Comparison of ENCODE assay signal across 21 cellular contexts in the genomic region with DNA sequence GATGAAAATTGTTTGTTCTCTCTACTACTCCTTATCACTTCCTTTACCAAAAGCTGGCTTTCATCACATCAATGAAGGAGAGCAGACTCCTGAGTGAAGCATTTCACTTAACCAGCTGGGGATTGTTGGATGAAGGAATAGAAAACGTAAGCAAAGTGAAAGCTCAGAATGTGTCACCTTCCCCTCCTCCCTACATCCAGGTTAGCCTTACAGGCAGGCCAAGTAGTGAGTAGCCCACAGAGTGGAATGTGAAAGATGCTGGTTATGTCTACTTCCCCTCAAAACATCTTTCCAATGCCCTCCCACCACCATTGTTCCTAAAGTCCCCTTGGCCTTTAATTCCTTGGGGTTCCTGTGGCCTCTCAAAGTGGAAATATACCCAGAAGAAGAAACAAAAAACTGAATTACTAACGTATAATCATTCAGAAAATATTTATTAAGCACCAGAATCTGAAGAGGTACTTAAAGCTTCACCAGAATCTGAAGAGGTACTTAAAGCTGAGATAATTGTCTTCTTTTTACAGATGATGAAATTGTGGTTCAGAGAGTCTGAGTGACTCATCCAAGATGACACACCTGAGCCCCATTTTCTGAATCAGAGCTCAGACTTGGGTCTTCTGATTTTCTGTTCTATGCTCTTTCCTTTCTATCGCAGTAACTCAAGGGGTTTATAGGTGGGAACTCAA. TPM values are rescaled to one million over a fixed set of nuclear protein-coding genes. Genes with fewer than 3 reads are reported as not detected.
DNase-seq lines count a peak whose midpoint lies in the region; ATAC-seq and TF ChIP-seq lines count a peak whose summit lies in the region.
"Had no signal": no experiment of that assay in that cellular context is flagged by ENCODE, and none has a peak within 500 bp of the region (broad histone marks: within the 10 kb centered on the region; RNA-seq: fewer than 3 reads in every experiment).

No MANE protein-coding gene starts in this region.

- H3K79me2 ChIP-seq in GM23248 (ENCODE audit: insufficient read depth) (no peaks in the 10 kb centered on the region), PC-9 (ENCODE audit: low read depth) (no peaks in the 10 kb centered on the region)

- H3K9me2 ChIP-seq in GM23248 (ENCODE audit: insufficient read depth) (no peaks in the 10 kb centered on the region), PC-9 (ENCODE audit: insufficient read depth) (no peaks in the 10 kb centered on the region)

- WGBS in GM23248 (ENCODE audit: low coverage in 1 of 2, low lambda C conversion rate in 2 of 2, missing lambda C conversion rate in 2 of 2), 2 experiments = 62 to 71% methylated on average over 3 of the region's 3 CpGs

- CTCF ChIA-PET in PC-9 (lab: Charles Lee) = interaction anchor here (0.6 to 0.9 kb wide), 3 partner anchors 9 to 1260 kb away, joined by 3 to 6 read pairs (median 3); no protein-coding TSS in a partner anchor

- H3K36me3 ChIP-seq in GM23248 (ENCODE audit: low read depth) (no peaks in the 10 kb centered on the region), PC-9 (ENCODE audit: low read depth) (no peaks in the 10 kb centered on the region)
- H3K36me3 ChIP-seq: BE2C, lower lobe of right lung, WERI-Rb-1 had no signal

- in situ Hi-C loops in GM23248 (cut with MboI) = no loop called here

- H3K9ac ChIP-seq in GM23248 = no peak overlapping the region

- ATAC-seq in HG03521 (IDR thresholded peaks at IDR 0.05; ENCODE audit: unreplicated experiment) (no peak), GM19452 (IDR thresholded peaks at IDR 0.05; ENCODE audit: unreplicated experiment) (no peak), GM19455 (IDR thresholded peaks at IDR 0.05; ENCODE audit: unreplicated experiment) (no peak), GM21717 (IDR thresholded peaks at IDR 0.05; ENCODE audit: unreplicated experiment) (no peak)
- ATAC-seq: body of pancreas, lower lobe of right lung had no signal

- peak; percentile 78 for DNase-seq in DMS53 (lab: John Stamatoyannopoulos, UW)
- peak; percentile 54 for DNase-seq in GM23248
- no peak for DNase-seq in PC-9
- peak; percentile 33 for DNase-seq in fibroblast of mammary gland (ENCODE audit: low read depth)
- DNase-seq: activated T-cell treated with anti-CD3 and anti-CD28 coated beads for 4 hours; BE2C; body of pancreas; DND-41; effector CD4-positive, alpha-beta T cell; Karpas-422; lower lobe of right lung; NCI-H2171; nephron progenitor cell; OCI-M1; stimulated activated CD4-positive, alpha-beta T cell treated with anti-CD3 and anti-CD28 coated beads, Interleukin-1b, Interleukin-23, amount 100 ng/mL, for 48 hours; WERI-Rb-1 had no signal

- H3K4me1 ChIP-seq in GM23248 (ENCODE audit: insufficient read depth) = peaks cover 10% of the 10 kb centered on the region
- H3K4me1 ChIP-seq in PC-9 (replicated peaks; ENCODE audit: insufficient read depth) = peaks cover 24% of the 10 kb centered on the region
- H3K4me1 ChIP-seq: BE2C, body of pancreas, lower lobe of right lung had no signal

- H3F3A ChIP-seq in GM23248 (ENCODE audit: insufficient read depth) = no peaks in the 10 kb centered on the region
- H3F3A ChIP-seq in PC-9 (ENCODE audit: insufficient read depth, low read depth) = 0 out of 2 replicates have a peak, but pooled peaks cover 3% of the 10 kb centered on the region

- TF ChIP-seq CTCF in PC-9 (conservative IDR thresholded peaks at IDR 0.05) (no peak), fibroblast of mammary gland (conservative IDR thresholded peaks at IDR 0.05; ENCODE audit: control insufficient read depth, insufficient read depth, low read depth, low read length) (no peak)

- no TSS peak for BruUV-seq in PC-9 (replicated peaks; lab: Mats Ljungman, UMichigan)

- H3K27ac ChIP-seq in GM23248 = no peak overlapping the region
- peak overlapping the region; percentile 79 for H3K27ac ChIP-seq in PC-9
- H3K27ac ChIP-seq: body of pancreas, lower lobe of right lung, WERI-Rb-1 had no signal

- intact Hi-C loops in PC-9 (cut with micrococcal nuclease; ENCODE audit: unreplicated experiment) = no loop called here

- H3K27me3 ChIP-seq in GM23248 (replicated peaks; ENCODE audit: insufficient read depth) (no peaks in the 10 kb centered on the region), PC-9 (ENCODE audit: insufficient read depth, low read depth) (no peaks in the 10 kb centered on the region)
- H3K27me3 ChIP-seq: BE2C, body of pancreas had no signal

- no peak overlapping the region for H3K4me2 ChIP-seq in GM23248 (ENCODE audit: unreplicated experiment)
- peak overlapping the region; percentile 44; the same call in 1 of the 2 replicates for H3K4me2 ChIP-seq in PC-9

- H2AFZ ChIP-seq in GM23248 (no peak overlapping the region), PC-9 (peak overlapping the region; percentile 52; the same call in 1 of the 2 replicates)

- H3K4me3 ChIP-seq in GM23248 = no peak overlapping the region
- H3K4me3 ChIP-seq in PC-9 = no peak overlapping the region
- H3K4me3 ChIP-seq in fibroblast of mammary gland (ENCODE audit: control insufficient read depth, low read depth, low read length) = no peak overlapping the region
- H3K4me3 ChIP-seq: body of pancreas, lower lobe of right lung had no signal

- H4K20me1 ChIP-seq in GM23248 (ENCODE audit: insufficient read depth) (no peaks in the 10 kb centered on the region), PC-9 (ENCODE audit: insufficient read depth) (no peaks in the 10 kb centered on the region)

- H3K9me3 ChIP-seq in GM23248 (ENCODE audit: low read depth) (no peaks in the 10 kb centered on the region), PC-9 (ENCODE audit: insufficient read depth, low read depth) (no peaks in the 10 kb centered on the region; the same call in 1 of the 2 replicates)
- H3K9me3 ChIP-seq: BE2C, body of pancreas, lower lobe of right lung had no signal

- POLR2A ChIA-PET in PC-9 (lab: Charles Lee; ENCODE audit: unreplicated experiment) = interaction anchor here (0.6 kb wide), 1 partner anchor 120 kb away, joined by 3 read pairs; the partner anchor contains the start of gene IGBP1

RNA-seq across cellular contexts. Expression of gene P2RY4, which starts 6.5 kb away (rescaled TPM):
- total RNA-seq in GM23248 (2014; rRNA removed; shearing (Covaris generic)) = not detected in 2 replicates
- not detected in 2 replicates for polyA plus RNA-seq in GM23248 (2016; fragmentation: Nextera tagmentation; extraction: Ambion mirVana)
- 0.50 and 0.65 TPM in 2 replicates for total RNA-seq in PC-9 (2021)

RNA-seq across cellular contexts. Expression of gene ARR3, which starts 14.6 kb away (rescaled TPM):
- not detected in 2 replicates for total RNA-seq in GM23248 (2014; rRNA removed; shearing (Covaris generic))
- polyA plus RNA-seq in GM23248 (2016; fragmentation: Nextera tagmentation; extraction: Ambion mirVana) = not detected in 2 replicates
- not detected in 2 replicates for total RNA-seq in PC-9 (2021)
- total RNA-seq: body of pancreas, lower lobe of right lung, ureter had no signal

RNA-seq across cellular contexts. Expression of gene AWAT1, which starts 19.1 kb away (rescaled TPM):
- total RNA-seq in GM23248 (2014; rRNA removed; shearing (Covaris generic)) = not detected in 2 replicates
- polyA plus RNA-seq in GM23248 (2016; fragmentation: Nextera tagmentation; extraction: Ambion mirVana) = not detected in 2 replicates
- total RNA-seq in PC-9 (2021) = not detected in 2 replicates
- total RNA-seq: body of pancreas, lower lobe of right lung, ureter had no signal

RNA-seq across cellular contexts. Expression of gene RAB41, which starts 28.5 kb away (rescaled TPM):
- not detected in 2 replicates for total RNA-seq in GM23248 (2014; rRNA removed; shearing (Covaris generic))
- polyA plus RNA-seq in GM23248 (2016; fragmentation: Nextera tagmentation; extraction: Ambion mirVana) = not detected in 2 replicates
- total RNA-seq in PC-9 (2021) = not detected in 2 replicates
- total RNA-seq: body of pancreas, lower lobe of right lung, ureter had no signal

RNA-seq across cellular contexts. Expression of gene PDZD11, which starts 36.2 kb away (rescaled TPM):
- 57.0 and 59.3 TPM in 2 replicates for total RNA-seq in GM23248 (2014; rRNA removed; shearing (Covaris generic))
- polyA plus RNA-seq in GM23248 (2016; fragmentation: Nextera tagmentation; extraction: Ambion mirVana) = 110 and 116 TPM in 2 replicates
- total RNA-seq in PC-9 (2021) = 42.0 and 51.2 TPM in 2 replicates

Comparison
In these comparisons a context has a peak if more than half of its experiments do, and no peak if none do; other contexts are left out.
1. DNase-seq: peak in DMS53 (single experiment), GM23248 (single experiment) and fibroblast of mammary gland (single experiment); none in PC-9 (0 of 2).